28 cellular contexts compared by ENCODE assay signal in genomic region chr13:114224201-114224600, GRCh38. TPM values are rescaled to one million over a fixed set of nuclear protein-coding genes. Genes with fewer than 3 reads are reported as not detected.
"Had no signal": no experiment of that assay in that cellular context is flagged by ENCODE, and none has a peak within 500 bp of the region (broad histone marks: within the 10 kb centered on the region; RNA-seq: fewer than 3 reads in every experiment).

No MANE protein-coding gene starts in this region.

- H3K9me3 Mint-ChIP-seq: memory B cell, neural crest cell had no signal

- H3K27ac Mint-ChIP-seq: endodermal cell, progenitor cell of endocrine pancreas had no signal

- H3K4me1 ChIP-seq: uterus had no signal

- H3K36me3 Mint-ChIP-seq: memory B cell had no signal

- H3K27me3 ChIP-seq: pancreas, uterus had no signal

- H3K9me3 ChIP-seq: heart right ventricle, left ventricle myocardium inferior, lower lobe of right lung, pancreas, suprapubic skin, tibial artery, upper lobe of left lung, uterus had no signal

- H3K4me3 ChIP-seq: heart right ventricle, left ventricle myocardium inferior, lower lobe of right lung, pancreas, suprapubic skin, tibial artery, upper lobe of left lung, uterus had no signal

- DNase-seq: cerebellar nuclear complex; dermis blood vessel endothelial cell; effector CD4-positive, alpha-beta T cell; endodermal cell; foreskin melanocyte; heart right ventricle; hypothalamus; left cardiac atrium; left ventricle myocardium inferior; lower lobe of right lung; midbrain; nucleus accumbens; right cardiac atrium; small intestine; stimulated activated CD4-positive, alpha-beta T cell treated with anti-CD3 and anti-CD28 coated beads, Interleukin-12 subunit alpha, Interleukin-12 subunit beta, amount 100 ng/mL, for 4 hours; stimulated activated naive CD8-positive, alpha-beta T cell treated with anti-CD3 and anti-CD28 coated beads, Interleukin-15, Interleukin-2, amounts not matched to agents 100 U/mL and 50 U/mL, for 24 hours; tibial artery; uterus had no signal

- ATAC-seq: heart right ventricle; left cardiac atrium; lower lobe of right lung; pancreas; right cardiac atrium; stimulated activated naive CD8-positive, alpha-beta T cell treated with anti-CD3 and anti-CD28 coated beads, Interleukin-15, Interleukin-2, amounts not matched to agents 100 U/mL and 50 U/mL, for 24 hours had no signal

- H3K36me3 ChIP-seq: heart right ventricle, left ventricle myocardium inferior, lower lobe of right lung, pancreas, suprapubic skin, tibial artery, upper lobe of left lung, uterus had no signal

- H3K4me3 Mint-ChIP-seq: endodermal cell, memory B cell, neural crest cell had no signal

- H3K27ac ChIP-seq: heart right ventricle, left ventricle myocardium inferior, lower lobe of right lung, pancreas, suprapubic skin, tibial artery, upper lobe of left lung, uterus had no signal

RNA-seq across cellular contexts. Expression of gene CFAP97D2, which starts 45.1 kb away (rescaled TPM):
- total RNA-seq: dermis blood vessel endothelial cell, endodermal cell, endothelial cell of umbilical vein, glomerular endothelial cell, heart right ventricle, left cardiac atrium, left ventricle myocardium inferior, neural crest cell, progenitor cell of endocrine pancreas, right cardiac atrium, suprapubic skin, uterus had no signal
- polyA plus RNA-seq: endothelial cell of umbilical vein, esophagus, heart right ventricle, keratinocyte, right cardiac atrium, small intestine had no signal
